Comparison of ENCODE assay signal across 1 cellular context in genomic region chr7:152312316-152312715, GRCh38.
TF ChIP-seq lines count a peak whose summit lies in the region.

No MANE protein-coding gene starts in this region.

TF ChIP-seq in GM12878, 131 proteins besides CTCF, POLR2A, EP300 and RAD21 (continued from another document):
- no peak for TF ChIP-seq MAX (IDR thresholded peaks at IDR 0.05; ENCODE audit: low read depth, low read length)
- no peak for TF ChIP-seq YY1 (IDR thresholded peaks at IDR 0.05; ENCODE audit: low read depth, low read length)
- TF ChIP-seq ATF7 (IDR thresholded peaks at IDR 0.05; ENCODE audit: low read depth): no peak
- TF ChIP-seq REST (IDR thresholded peaks at IDR 0.05; ENCODE audit: low read depth, low read length): no peak
- TF ChIP-seq ATF2 (IDR thresholded peaks at IDR 0.05; ENCODE audit: low read length): no peak
- no peak for TF ChIP-seq PRDM15 (CRISPR knock-in tag; IDR thresholded peaks at IDR 0.05)
- no peak for TF ChIP-seq CBFB (IDR thresholded peaks at IDR 0.05; ENCODE audit: low read depth)
- TF ChIP-seq ASH2L (IDR thresholded peaks at IDR 0.05; ENCODE audit: borderline replicate concordance, low read depth): no peak
- TF ChIP-seq MLLT1 (IDR thresholded peaks at IDR 0.05): no peak
- no peak for TF ChIP-seq IKZF2 (IDR thresholded peaks at IDR 0.05)
- no peak for TF ChIP-seq BMI1 (IDR thresholded peaks at IDR 0.05; ENCODE audit: borderline replicate concordance)
- no peak for TF ChIP-seq GABPA (IDR thresholded peaks at IDR 0.05; ENCODE audit: low read depth)
- TF ChIP-seq TARDBP (IDR thresholded peaks at IDR 0.05; ENCODE audit: borderline replicate concordance): no peak
- no peak for TF ChIP-seq BCL3 (IDR thresholded peaks at IDR 0.05; ENCODE audit: borderline replicate concordance, insufficient read depth, low read depth, low read length, poor library complexity, severe bottlenecking)
- TF ChIP-seq HCFC1 (IDR thresholded peaks at IDR 0.05; ENCODE audit: low read length): no peak
- TF ChIP-seq CEBPB (IDR thresholded peaks at IDR 0.05; ENCODE audit: borderline replicate concordance in 1 of 2, low read depth in 2 of 2, low read length in 2 of 2): no peak
- no peak for TF ChIP-seq WRNIP1 (IDR thresholded peaks at IDR 0.05; ENCODE audit: borderline replicate concordance, low read depth, low read length)
